ENCODE assay signal across 1 cellular context in the genomic region with DNA sequence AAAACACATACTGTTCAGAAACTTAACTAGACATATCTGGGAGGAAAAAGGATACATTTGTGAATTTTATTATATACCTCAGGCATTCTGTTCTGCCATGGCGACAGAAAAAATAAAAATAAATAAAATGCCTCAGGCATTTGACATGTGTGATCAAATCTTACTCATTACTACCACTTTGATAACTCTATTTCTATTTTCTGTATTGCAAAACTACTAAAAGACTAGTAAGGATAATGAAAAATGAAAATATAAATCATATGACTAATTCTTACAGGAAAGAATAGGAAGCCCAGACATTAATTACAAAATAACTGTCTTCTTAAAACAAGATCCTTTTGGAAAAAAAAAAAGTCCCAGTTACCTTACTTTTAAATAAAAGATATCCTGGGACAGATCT.
TF ChIP-seq lines count a peak whose summit lies in the region.

No MANE protein-coding gene starts in this region.

TF ChIP-seq in GM12878, 131 proteins besides CTCF, POLR2A, EP300 and RAD21 (continued from another document):
- TF ChIP-seq, protein P1, sequence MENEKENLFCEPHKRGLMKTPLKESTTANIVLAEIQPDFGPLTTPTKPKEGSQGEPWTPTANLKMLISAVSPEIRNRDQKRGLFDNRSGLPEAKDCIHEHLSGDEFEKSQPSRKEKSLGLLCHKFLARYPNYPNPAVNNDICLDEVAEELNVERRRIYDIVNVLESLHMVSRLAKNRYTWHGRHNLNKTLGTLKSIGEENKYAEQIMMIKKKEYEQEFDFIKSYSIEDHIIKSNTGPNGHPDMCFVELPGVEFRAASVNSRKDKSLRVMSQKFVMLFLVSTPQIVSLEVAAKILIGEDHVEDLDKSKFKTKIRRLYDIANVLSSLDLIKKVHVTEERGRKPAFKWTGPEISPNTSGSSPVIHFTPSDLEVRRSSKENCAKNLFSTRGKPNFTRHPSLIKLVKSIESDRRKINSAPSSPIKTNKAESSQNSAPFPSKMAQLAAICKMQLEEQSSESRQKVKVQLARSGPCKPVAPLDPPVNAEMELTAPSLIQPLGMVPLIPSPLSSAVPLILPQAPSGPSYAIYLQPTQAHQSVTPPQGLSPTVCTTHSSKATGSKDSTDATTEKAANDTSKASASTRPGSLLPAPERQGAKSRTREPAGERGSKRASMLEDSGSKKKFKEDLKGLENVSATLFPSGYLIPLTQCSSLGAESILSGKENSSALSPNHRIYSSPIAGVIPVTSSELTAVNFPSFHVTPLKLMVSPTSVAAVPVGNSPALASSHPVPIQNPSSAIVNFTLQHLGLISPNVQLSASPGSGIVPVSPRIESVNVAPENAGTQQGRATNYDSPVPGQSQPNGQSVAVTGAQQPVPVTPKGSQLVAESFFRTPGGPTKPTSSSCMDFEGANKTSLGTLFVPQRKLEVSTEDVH (IDR thresholded peaks at IDR 0.05; ENCODE audit: low read depth, partially characterized antibody): no peak
- TF ChIP-seq, protein P2, sequence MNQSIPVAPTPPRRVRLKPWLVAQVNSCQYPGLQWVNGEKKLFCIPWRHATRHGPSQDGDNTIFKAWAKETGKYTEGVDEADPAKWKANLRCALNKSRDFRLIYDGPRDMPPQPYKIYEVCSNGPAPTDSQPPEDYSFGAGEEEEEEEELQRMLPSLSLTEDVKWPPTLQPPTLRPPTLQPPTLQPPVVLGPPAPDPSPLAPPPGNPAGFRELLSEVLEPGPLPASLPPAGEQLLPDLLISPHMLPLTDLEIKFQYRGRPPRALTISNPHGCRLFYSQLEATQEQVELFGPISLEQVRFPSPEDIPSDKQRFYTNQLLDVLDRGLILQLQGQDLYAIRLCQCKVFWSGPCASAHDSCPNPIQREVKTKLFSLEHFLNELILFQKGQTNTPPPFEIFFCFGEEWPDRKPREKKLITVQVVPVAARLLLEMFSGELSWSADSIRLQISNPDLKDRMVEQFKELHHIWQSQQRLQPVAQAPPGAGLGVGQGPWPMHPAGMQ (IDR thresholded peaks at IDR 0.05; ENCODE audit: borderline replicate concordance): no peak
TF ChIP-seq in GM12878: peak in this region for 0.
